ENCODE assay signal across 11 cellular contexts in genomic region chr22:24284747-24285203, GRCh38. TPM values are rescaled to one million over a fixed set of nuclear protein-coding genes. Genes with fewer than 3 reads are reported as not detected.
DNase-seq lines count a peak whose midpoint lies in the region; ATAC-seq, FAIRE-seq and TF ChIP-seq lines count a peak whose summit lies in the region.
"Had no signal": no experiment of that assay in that cellular context is flagged by ENCODE, and none has a peak within 500 bp of the region (broad histone marks: within the 10 kb centered on the region; RNA-seq: fewer than 3 reads in every experiment).

No MANE protein-coding gene starts in this region.

- no peak for TF ChIP-seq EP300 in ovary (IDR thresholded peaks at IDR 0.05)

- H3K79me2 ChIP-seq in DND-41 (ENCODE audit: insufficient read depth, low read length), result peaks cover 88% of the 10 kb centered on the region

- FAIRE-seq in bronchial epithelial cell (lab: Jason Lieb, UNC), result no peak

- no peak overlapping the region for H2AFZ ChIP-seq in DND-41 (ENCODE audit: low read depth, low read length)

- DNase-seq in DND-41, result no peak
- DNase-seq in LHCN-M2 (ENCODE audit: low read depth), result peak; percentile 57
- DNase-seq in bronchial epithelial cell (ENCODE audit: low read depth), result peak; percentile 44
- DNase-seq in mucosa of descending colon, result no peak
- DNase-seq in DMS53 (lab: John Stamatoyannopoulos, UW), result no peak
- DNase-seq in gastrocnemius medialis, result no peak
- DNase-seq in ovary, result no peak
- DNase-seq in NCI-H1694 treated with DMSO at 0.1 percent for 48 hours (lab: John Stamatoyannopoulos, UW), result no peak
- DNase-seq: left cardiac atrium, NCI-H774 had no signal

- in situ Hi-C loops in gastrocnemius medialis (cut with MboI; ENCODE audit: low sequenced_read_pairs in 4 of 4), result no loop called here

- H3K36me3 ChIP-seq in DND-41 (ENCODE audit: insufficient read depth, low read length) (peaks cover under 1% of the 10 kb centered on the region; the same call in 1 of the 2 replicates), bronchial epithelial cell (ENCODE audit: control insufficient read depth, insufficient read depth, low read length) (peaks cover 1% of the 10 kb centered on the region), mucosa of descending colon (ENCODE audit: low read depth) (no peaks in the 10 kb centered on the region), gastrocnemius medialis (no peaks in the 10 kb centered on the region), ovary (no peaks in the 10 kb centered on the region)
- H3K36me3 ChIP-seq: vagina had no signal

- 75 to 83% (median 77%) methylated on average over 2 of the region's 2 CpGs for WGBS in ovary, 3 donors

- no peak overlapping the region for H3K27ac ChIP-seq in DND-41 (ENCODE audit: low read length)
- no peak overlapping the region for H3K27ac ChIP-seq in gastrocnemius medialis
- no peak overlapping the region for H3K27ac ChIP-seq in ovary
- H3K27ac ChIP-seq: vagina had no signal

- no peaks in the 10 kb centered on the region for H3K27me3 ChIP-seq in DND-41 (ENCODE audit: insufficient read depth, low read length, poor library complexity)
- no peaks in the 10 kb centered on the region for H3K27me3 ChIP-seq in bronchial epithelial cell (ENCODE audit: control insufficient read depth, insufficient read depth, low read length)
- H3K27me3 ChIP-seq in gastrocnemius medialis, result no peaks in the 10 kb centered on the region
- H3K27me3 ChIP-seq in ovary, result no peaks in the 10 kb centered on the region
- H3K27me3 ChIP-seq: vagina had no signal

- no peak overlapping the region for H3K9ac ChIP-seq in DND-41 (ENCODE audit: low read depth, low read length)

- peaks cover 47% of the 10 kb centered on the region for H4K20me1 ChIP-seq in DND-41 (ENCODE audit: insufficient read depth, low read length)

- intact Hi-C loops in mucosa of descending colon (cut with DNase I, micrococcal nuclease), result no loop called here
- intact Hi-C loops in gastrocnemius medialis (cut with DNase I; ENCODE audit: low total_unique reads), result no loop called here
- intact Hi-C loops in ovary (cut with DNase I), result no loop called here

- peak overlapping the region; percentile 24; the same call in 1 of the 2 replicates for H3K4me2 ChIP-seq in DND-41 (ENCODE audit: insufficient read depth, low read length)

- peak; percentile 80 for ATAC-seq in DND-41 (ENCODE audit: insufficient read depth, low read depth)
- peak; percentile 79 for ATAC-seq in mucosa of descending colon
- ATAC-seq in gastrocnemius medialis, result no peak

- H3K4me3 ChIP-seq in DND-41 (ENCODE audit: low read depth in 1 of 2, low read length in 2 of 2), result no peak overlapping the region
- no peak overlapping the region for H3K4me3 ChIP-seq in bronchial epithelial cell (ENCODE audit: low read depth, low read length)
- H3K4me3 ChIP-seq in mucosa of descending colon, result no peak overlapping the region
- H3K4me3 ChIP-seq in gastrocnemius medialis, result no peak overlapping the region
- no peak overlapping the region for H3K4me3 ChIP-seq in ovary
- H3K4me3 ChIP-seq: vagina had no signal

- no peaks in the 10 kb centered on the region for H3K9me3 ChIP-seq in DND-41 (ENCODE audit: insufficient read depth, low read length, severe bottlenecking)
- no peaks in the 10 kb centered on the region for H3K9me3 ChIP-seq in mucosa of descending colon
- H3K9me3 ChIP-seq in gastrocnemius medialis, result no peaks in the 10 kb centered on the region
- H3K9me3 ChIP-seq in ovary, result no peaks in the 10 kb centered on the region
- H3K9me3 ChIP-seq: vagina had no signal

- H3K4me1 ChIP-seq in DND-41 (ENCODE audit: insufficient read depth, low read length), result peaks cover 32% of the 10 kb centered on the region
- H3K4me1 ChIP-seq in mucosa of descending colon (ENCODE audit: low read depth), result peaks cover 14% of the 10 kb centered on the region
- peaks cover 43 to 56% of the 10 kb centered on the region in 2 donors for H3K4me1 ChIP-seq in gastrocnemius medialis
- peaks cover 11% of the 10 kb centered on the region for H3K4me1 ChIP-seq in ovary (ENCODE audit: insufficient read depth)

- TF ChIP-seq CTCF in DND-41 (IDR thresholded peaks at IDR 0.05; ENCODE audit: borderline replicate concordance, extremely low read depth, low read length, poor library complexity, severe bottlenecking) (no peak), bronchial epithelial cell (IDR thresholded peaks at IDR 0.05; ENCODE audit: insufficient read depth, low read length, severe bottlenecking) (no peak), mucosa of descending colon (IDR thresholded peaks at IDR 0.05) (no peak), gastrocnemius medialis (IDR thresholded peaks at IDR 0.05 in 4 of 5, conservative IDR thresholded peaks at IDR 0.05 in 1 of 5) (no peak), ovary (IDR thresholded peaks at IDR 0.05) (no peak)

- TF ChIP-seq POLR2A in gastrocnemius medialis (IDR thresholded peaks at IDR 0.05) (no peak), ovary (IDR thresholded peaks at IDR 0.05) (no peak)

RNA-seq across cellular contexts. Expression of gene SPECC1L, which starts 14.1 kb away (rescaled TPM):
- total RNA-seq in LHCN-M2 (2014; rRNA removed) (34.0 and 39.9 TPM in 2 replicates), bronchial epithelial cell (25.0 and 28.3 TPM in 2 replicates), mucosa of descending colon (100 to 1,000 TPM in 2 of 3 donors, 10 to 100 TPM in 1; 78.7 to 116 (median 105) TPM), gastrocnemius medialis (10 to 100 TPM; 16.2 to 19.9 (median 18.7) TPM), ovary (10 to 100 TPM; 22.3 to 94.4 (median 67.9) TPM)
- polyA plus RNA-seq in LHCN-M2 (2012), result 20.2 TPM
- 10 to 100 TPM; 19.3 to 47.2 TPM for polyA plus RNA-seq in ovary

RNA-seq across cellular contexts. Expression of gene GGT5, which starts 39.9 kb away (rescaled TPM):
- total RNA-seq in LHCN-M2 (2014; rRNA removed) (28.0 and 39.4 TPM in 2 replicates), bronchial epithelial cell (not detected in 2 replicates), mucosa of descending colon (10 to 100 TPM in 1 of 3 donors, 1 to 10 TPM in 2; 2.3 to 14.7 (median 6.6) TPM), gastrocnemius medialis (10 to 100 TPM in 3 of 4 donors, 1 to 10 TPM in 1; 8.8 to 29.9 (median 22.8) TPM), ovary (10 to 100 TPM in 6 of 7 donors, 1 to 10 TPM in 1; 4.6 to 34.0 (median 18.0) TPM)
- polyA plus RNA-seq in LHCN-M2 (2012), result 30.2 TPM
- 10 to 100 TPM; 24.7 to 32.1 TPM for polyA plus RNA-seq in ovary

Comparison
In these comparisons a context has a peak if more than half of its experiments do, and no peak if none do; other contexts are left out.
1. ATAC-seq: peak in DND-41 (single experiment) and mucosa of descending colon (single experiment); none in gastrocnemius medialis (0 of 2).
2. DNase-seq: peak in LHCN-M2 (single experiment) and bronchial epithelial cell (single experiment); none in DND-41 (single experiment), mucosa of descending colon (0 of 3), DMS53 (single experiment), gastrocnemius medialis (0 of 2), ovary (0 of 5) and NCI-H1694 treated with DMSO at 0.1 percent for 48 hours (single experiment).